In the genomic region with DNA sequence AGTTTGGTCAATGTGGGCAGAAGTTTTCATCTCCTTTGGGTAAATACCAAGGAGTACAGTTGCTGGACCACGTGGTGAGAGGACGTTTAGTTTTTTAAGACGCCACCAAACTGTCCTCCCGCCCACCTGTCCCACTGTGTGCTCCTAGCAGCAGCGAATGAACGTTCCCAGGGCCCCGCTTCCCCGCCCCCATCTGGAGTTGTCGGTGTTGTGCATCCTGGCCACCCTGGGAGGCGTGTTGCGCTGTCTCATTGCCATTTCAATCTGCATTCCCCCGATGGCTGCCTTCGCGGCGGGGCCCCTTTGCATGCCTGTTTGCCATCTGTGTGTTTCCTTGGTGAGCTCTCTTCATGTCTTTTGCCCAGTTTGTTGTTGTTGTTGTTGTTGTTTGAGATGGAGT, we compare ENCODE assay signal across 16 cellular contexts.
DNase-seq lines count a peak whose midpoint lies in the region; ATAC-seq and TF ChIP-seq lines count a peak whose summit lies in the region.
"Had no signal": no experiment of that assay in that cellular context is flagged by ENCODE, and none has a peak within 500 bp of the region (broad histone marks: within the 10 kb centered on the region; RNA-seq: fewer than 3 reads in every experiment).

No MANE protein-coding gene starts in this region.

- no peak for TF ChIP-seq POLR2A in prostate gland (IDR thresholded peaks at IDR 0.05)

- H3K9me3 ChIP-seq in endodermal cell (ENCODE audit: control insufficient read depth, low read length) (no peaks in the 10 kb centered on the region), prostate gland (no peaks in the 10 kb centered on the region)
- H3K9me3 ChIP-seq: A549, BE2C, Caco-2 had no signal

- H2AFZ ChIP-seq in GM23338, result no peak overlapping the region

- H3K36me3 ChIP-seq in GM23338 (ENCODE audit: insufficient read depth) (no peaks in the 10 kb centered on the region), endodermal cell (ENCODE audit: control insufficient read depth, insufficient read depth, low read length) (peaks cover 4% of the 10 kb centered on the region), prostate gland (peaks cover under 1 to 9% of the 10 kb centered on the region in 2 donors)

- no peak overlapping the region for H3K9ac ChIP-seq in endodermal cell (ENCODE audit: extremely low read depth, low read length, poor library complexity, severe bottlenecking)

- no peaks in the 10 kb centered on the region for H3K4me1 ChIP-seq in GM23338 (ENCODE audit: insufficient read depth)
- H3K4me1 ChIP-seq in endodermal cell (ENCODE audit: control insufficient read depth, insufficient read depth, low read length), result peaks cover 9% of the 10 kb centered on the region
- H3K4me1 ChIP-seq in prostate gland (replicated peaks), result peaks cover 31% of the 10 kb centered on the region

- no peaks in the 10 kb centered on the region for H3K27me3 ChIP-seq in GM23338 (ENCODE audit: insufficient read depth)
- H3K27me3 ChIP-seq in endodermal cell (ENCODE audit: control insufficient read depth, insufficient read depth, low read length, poor library complexity, severe bottlenecking), result no peaks in the 10 kb centered on the region
- no peaks in the 10 kb centered on the region for H3K27me3 ChIP-seq in prostate gland (replicated peaks; ENCODE audit: insufficient read depth)
- H3K27me3 ChIP-seq: BE2C had no signal

- H3K4me3 Mint-ChIP-seq in GM23338, result no peak overlapping the region
- H3K4me3 Mint-ChIP-seq in endodermal cell, result no peak overlapping the region
- H3K4me3 Mint-ChIP-seq: CD8-positive, alpha-beta memory T cell had no signal

- peak overlapping the region; percentile 24; the same call in 1 of the 2 replicates for H3K27ac Mint-ChIP-seq in GM23338
- H3K27ac Mint-ChIP-seq in endodermal cell, result peak overlapping the region; percentile 82

- no peak overlapping the region for H3K4me2 ChIP-seq in GM23338

- intact Hi-C loops in prostate gland (cut with DNase I), result loop anchor here (5.0 kb wide), 1 partner anchor 532 kb away; no protein-coding TSS in a partner anchor

- H3K79me2 ChIP-seq in GM23338 (replicated peaks; ENCODE audit: insufficient read depth), result no peaks in the 10 kb centered on the region

- no peak for TF ChIP-seq CTCF in GM23338 (conservative IDR thresholded peaks at IDR 0.05; ENCODE audit: low read depth in 2 of 2)
- no peak for TF ChIP-seq CTCF in VCaP (conservative IDR thresholded peaks at IDR 0.05)
- no peak for TF ChIP-seq CTCF in endodermal cell (conservative IDR thresholded peaks at IDR 0.05)
- TF ChIP-seq CTCF in prostate gland (IDR thresholded peaks at IDR 0.05), result no peak

- no peak overlapping the region for H3K27ac ChIP-seq in GM23338 (ENCODE audit: low read depth)
- peak overlapping the region; percentile 89 for H3K27ac ChIP-seq in VCaP
- H3K27ac ChIP-seq in endodermal cell (ENCODE audit: low read depth, low read length), result no peak overlapping the region
- H3K27ac ChIP-seq in prostate gland, result peak overlapping the region; percentile 67 to 74

- H3F3A ChIP-seq in GM23338 (replicated peaks; ENCODE audit: low read depth), result no peaks in the 10 kb centered on the region

- H3K36me3 Mint-ChIP-seq in GM23338 (ENCODE audit: low read depth), result peaks cover 14% of the 10 kb centered on the region; the same call in 1 of the 3 replicates
- H3K36me3 Mint-ChIP-seq in endodermal cell (ENCODE audit: low read depth), result peaks cover 23% of the 10 kb centered on the region

- H3K4me3 ChIP-seq in GM23338, result no peak overlapping the region
- no peak overlapping the region for H3K4me3 ChIP-seq in endodermal cell (ENCODE audit: low read length)
- H3K4me3 ChIP-seq in prostate gland, result no peak overlapping the region
- H3K4me3 ChIP-seq: A549 had no signal

- 86 to 95% methylated on average over 9 to 15 of the region's 15 CpGs for WGBS in endodermal cell (ENCODE audit: insufficient coverage in 1 of 2, insufficient read length in 1 of 2), 2 experiments
- 87% methylated on average over 15 of the region's 15 CpGs for WGBS in prostate gland

- no peaks in the 10 kb centered on the region for H3K9me2 ChIP-seq in GM23338 (ENCODE audit: insufficient read depth)

- peaks cover 3% of the 10 kb centered on the region; the same call in 2 of the 3 replicates for H3K4me1 Mint-ChIP-seq in GM23338
- H3K4me1 Mint-ChIP-seq in endodermal cell, result peaks cover 18% of the 10 kb centered on the region

- H4K20me1 ChIP-seq in GM23338 (replicated peaks; ENCODE audit: insufficient read depth), result no peaks in the 10 kb centered on the region; the same call in 1 of the 2 replicates

- ATAC-seq in GM23338 (no peak), GM21360 (IDR thresholded peaks at IDR 0.05; ENCODE audit: unreplicated experiment) (no peak)
- ATAC-seq: A549, HCT116, HepG2 had no signal

- H3K27me3 Mint-ChIP-seq in GM23338 (ENCODE audit: insufficient read depth, low read depth, poor library complexity), result peaks cover 6% of the 10 kb centered on the region
- no peaks in the 10 kb centered on the region for H3K27me3 Mint-ChIP-seq in endodermal cell (ENCODE audit: insufficient read depth)

- DNase-seq in GM23338 (ENCODE audit: low spot score), result no peak
- no peak for DNase-seq in endodermal cell
- no peak for DNase-seq in prostate gland (ENCODE audit: low spot score)
- DNase-seq in NCI-H2107 (lab: John Stamatoyannopoulos, UW), result no peak
- DNase-seq in NCI-H146 (lab: John Stamatoyannopoulos, UW), result no peak
- no peak for DNase-seq in stimulated activated naive CD4-positive, alpha-beta T cell (lab: John Stamatoyannopoulos, UW)
- DNase-seq: BE2C; Caco-2; CD8-positive, alpha-beta memory T cell; DND-41; GDM1 had no signal

- H3K9me3 Mint-ChIP-seq in GM23338 (no peaks in the 10 kb centered on the region), endodermal cell (no peaks in the 10 kb centered on the region)
- H3K9me3 Mint-ChIP-seq: CD8-positive, alpha-beta memory T cell had no signal

TF ChIP-seq in GM23338, 12 proteins besides CTCF, POLR2A, EP300 and RAD21:
- TF ChIP-seq CREB1 (CRISPR knock-in tag; IDR thresholded peaks at IDR 0.05; ENCODE audit: low read depth) (no peak), ZNF331 (CRISPR knock-in tag; IDR thresholded peaks at IDR 0.05; ENCODE audit: low read depth) (no peak), NANOG (IDR thresholded peaks at IDR 0.05; ENCODE audit: borderline replicate concordance) (no peak), STAT1 (IDR thresholded peaks at IDR 0.05; ENCODE audit: unreplicated experiment) (no peak), EZH2 (IDR thresholded peaks at IDR 0.05; ENCODE audit: low read depth, unreplicated experiment) (no peak), ZNF114 (CRISPR knock-in tag; IDR thresholded peaks at IDR 0.05) (no peak), JUNB (IDR thresholded peaks at IDR 0.05; ENCODE audit: unreplicated experiment) (no peak)
- TF ChIP-seq, protein P1, sequence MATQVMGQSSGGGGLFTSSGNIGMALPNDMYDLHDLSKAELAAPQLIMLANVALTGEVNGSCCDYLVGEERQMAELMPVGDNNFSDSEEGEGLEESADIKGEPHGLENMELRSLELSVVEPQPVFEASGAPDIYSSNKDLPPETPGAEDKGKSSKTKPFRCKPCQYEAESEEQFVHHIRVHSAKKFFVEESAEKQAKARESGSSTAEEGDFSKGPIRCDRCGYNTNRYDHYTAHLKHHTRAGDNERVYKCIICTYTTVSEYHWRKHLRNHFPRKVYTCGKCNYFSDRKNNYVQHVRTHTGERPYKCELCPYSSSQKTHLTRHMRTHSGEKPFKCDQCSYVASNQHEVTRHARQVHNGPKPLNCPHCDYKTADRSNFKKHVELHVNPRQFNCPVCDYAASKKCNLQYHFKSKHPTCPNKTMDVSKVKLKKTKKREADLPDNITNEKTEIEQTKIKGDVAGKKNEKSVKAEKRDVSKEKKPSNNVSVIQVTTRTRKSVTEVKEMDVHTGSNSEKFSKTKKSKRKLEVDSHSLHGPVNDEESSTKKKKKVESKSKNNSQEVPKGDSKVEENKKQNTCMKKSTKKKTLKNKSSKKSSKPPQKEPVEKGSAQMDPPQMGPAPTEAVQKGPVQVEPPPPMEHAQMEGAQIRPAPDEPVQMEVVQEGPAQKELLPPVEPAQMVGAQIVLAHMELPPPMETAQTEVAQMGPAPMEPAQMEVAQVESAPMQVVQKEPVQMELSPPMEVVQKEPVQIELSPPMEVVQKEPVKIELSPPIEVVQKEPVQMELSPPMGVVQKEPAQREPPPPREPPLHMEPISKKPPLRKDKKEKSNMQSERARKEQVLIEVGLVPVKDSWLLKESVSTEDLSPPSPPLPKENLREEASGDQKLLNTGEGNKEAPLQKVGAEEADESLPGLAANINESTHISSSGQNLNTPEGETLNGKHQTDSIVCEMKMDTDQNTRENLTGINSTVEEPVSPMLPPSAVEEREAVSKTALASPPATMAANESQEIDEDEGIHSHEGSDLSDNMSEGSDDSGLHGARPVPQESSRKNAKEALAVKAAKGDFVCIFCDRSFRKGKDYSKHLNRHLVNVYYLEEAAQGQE (IDR thresholded peaks at IDR 0.05; ENCODE audit: unreplicated experiment), result no peak
- TF ChIP-seq, protein P2, sequence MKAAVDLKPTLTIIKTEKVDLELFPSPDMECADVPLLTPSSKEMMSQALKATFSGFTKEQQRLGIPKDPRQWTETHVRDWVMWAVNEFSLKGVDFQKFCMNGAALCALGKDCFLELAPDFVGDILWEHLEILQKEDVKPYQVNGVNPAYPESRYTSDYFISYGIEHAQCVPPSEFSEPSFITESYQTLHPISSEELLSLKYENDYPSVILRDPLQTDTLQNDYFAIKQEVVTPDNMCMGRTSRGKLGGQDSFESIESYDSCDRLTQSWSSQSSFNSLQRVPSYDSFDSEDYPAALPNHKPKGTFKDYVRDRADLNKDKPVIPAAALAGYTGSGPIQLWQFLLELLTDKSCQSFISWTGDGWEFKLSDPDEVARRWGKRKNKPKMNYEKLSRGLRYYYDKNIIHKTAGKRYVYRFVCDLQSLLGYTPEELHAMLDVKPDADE (IDR thresholded peaks at IDR 0.05), result no peak

Comparison
In these comparisons a context has a peak if more than half of its experiments do, and no peak if none do; other contexts are left out.
1. H3K27ac ChIP-seq: peak in VCaP (single experiment) and prostate gland (2 of 2); none in GM23338 (single experiment) and endodermal cell (single experiment).